In the genomic region with DNA sequence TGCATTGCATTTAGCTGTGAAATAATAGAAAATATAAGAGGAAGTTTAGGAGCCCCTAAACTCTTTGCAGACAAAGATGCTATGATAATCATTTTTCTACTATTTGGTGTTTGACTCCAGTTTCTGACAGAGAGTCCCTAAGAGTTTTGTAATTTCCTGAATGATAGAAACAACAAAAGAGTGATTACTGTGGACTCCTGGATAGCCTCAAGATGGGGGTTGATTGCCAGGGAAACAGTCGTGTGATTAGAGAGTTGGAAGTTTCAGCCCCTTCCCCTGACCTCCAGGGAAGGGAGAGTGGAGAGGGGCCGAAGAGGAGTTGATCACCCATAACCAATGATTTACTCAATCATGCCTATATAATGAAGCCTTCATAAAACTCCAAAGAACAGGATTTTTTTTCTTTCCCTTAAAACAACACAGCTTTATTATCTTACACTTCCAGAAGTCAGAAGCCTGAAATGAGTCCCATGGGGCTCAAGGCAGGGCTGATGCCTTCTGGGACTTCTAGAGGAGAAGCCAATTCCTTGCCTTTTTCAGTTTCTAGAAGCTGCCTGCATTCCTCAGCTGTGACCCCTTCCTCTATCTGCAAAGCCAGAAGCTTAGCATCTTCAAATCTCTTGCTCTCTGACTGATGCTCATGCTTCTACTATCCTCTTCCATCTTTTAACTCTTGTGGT, we compare ENCODE assay signal across 1 cellular context.
TF ChIP-seq lines count a peak whose summit lies in the region.

No MANE protein-coding gene starts in this region.

TF ChIP-seq in WTC11, 78 proteins besides CTCF, POLR2A, EP300 and RAD21 (continued from another document):
- TF ChIP-seq FOXP1 (CRISPR knock-in tag; IDR thresholded peaks at IDR 0.05; ENCODE audit: borderline replicate concordance) (no peak), SMAD4 (CRISPR knock-in tag; IDR thresholded peaks at IDR 0.05) (no peak), JUN (CRISPR knock-in tag; IDR thresholded peaks at IDR 0.05) (no peak), ZMAT4 (CRISPR knock-in tag; IDR thresholded peaks at IDR 0.05) (no peak), CREB1 (CRISPR knock-in tag; IDR thresholded peaks at IDR 0.05) (no peak), TEAD4 (CRISPR knock-in tag; IDR thresholded peaks at IDR 0.05) (no peak), ZNF416 (CRISPR knock-in tag; IDR thresholded peaks at IDR 0.05) (no peak), SOX15 (CRISPR knock-in tag; IDR thresholded peaks at IDR 0.05) (no peak), EMX1 (CRISPR knock-in tag; IDR thresholded peaks at IDR 0.05) (no peak)
